ENCODE assay signal across 1 cellular context in genomic region chr22:30566125-30566524, GRCh38.
TF ChIP-seq lines count a peak whose summit lies in the region.

No MANE protein-coding gene starts in this region.

TF ChIP-seq in HepG2, 621 proteins besides CTCF, POLR2A, EP300 and RAD21 (continued from another document):
- TF ChIP-seq ZNF331 (CRISPR knock-in tag; IDR thresholded peaks at IDR 0.05) (peak; percentile 27; the same call in 1 of the 2 replicates), ZNF549 (CRISPR knock-in tag; IDR thresholded peaks at IDR 0.05) (peak; percentile 98), HNF4G (IDR thresholded peaks at IDR 0.05; ENCODE audit: borderline replicate concordance, low read depth, low read length) (peak; percentile 73), HNF4G (CRISPR knock-in tag; IDR thresholded peaks at IDR 0.05; ENCODE audit: borderline replicate concordance, low read depth) (peak; percentile 69), BHLHE40 (IDR thresholded peaks at IDR 0.05; ENCODE audit: low read length) (peak; percentile 63), PRPF4 (IDR thresholded peaks at IDR 0.05; ENCODE audit: low read depth, low read length, poor library complexity, severe bottlenecking) (no peak), DPF2 (CRISPR knock-in tag; IDR thresholded peaks at IDR 0.05; ENCODE audit: borderline replicate concordance, low read depth) (no peak), ZNF292 (CRISPR knock-in tag; IDR thresholded peaks at IDR 0.05; ENCODE audit: borderline replicate concordance, low read depth) (peak; percentile 56; the same call in 1 of the 2 replicates), SALL1 (CRISPR knock-in tag; IDR thresholded peaks at IDR 0.05) (peak; percentile 32; the same call in 1 of the 2 replicates), CBFB (CRISPR knock-in tag; IDR thresholded peaks at IDR 0.05) (0 out of 2 replicates have a peak, but pooled peaks have one; percentile 22), JUND (CRISPR knock-in tag; IDR thresholded peaks at IDR 0.05) (no peak), HDAC2 (CRISPR knock-in tag; IDR thresholded peaks at IDR 0.05) (peak; percentile 43; the same call in 1 of the 2 replicates), SP5 (CRISPR knock-in tag; IDR thresholded peaks at IDR 0.05; ENCODE audit: borderline replicate concordance, low read depth) (peak; percentile 61; the same call in 1 of the 2 replicates)
- TF ChIP-seq, protein P1, sequence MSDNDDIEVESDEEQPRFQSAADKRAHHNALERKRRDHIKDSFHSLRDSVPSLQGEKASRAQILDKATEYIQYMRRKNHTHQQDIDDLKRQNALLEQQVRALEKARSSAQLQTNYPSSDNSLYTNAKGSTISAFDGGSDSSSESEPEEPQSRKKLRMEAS (IDR thresholded peaks at IDR 0.05): no peak
- TF ChIP-seq, protein P2, sequence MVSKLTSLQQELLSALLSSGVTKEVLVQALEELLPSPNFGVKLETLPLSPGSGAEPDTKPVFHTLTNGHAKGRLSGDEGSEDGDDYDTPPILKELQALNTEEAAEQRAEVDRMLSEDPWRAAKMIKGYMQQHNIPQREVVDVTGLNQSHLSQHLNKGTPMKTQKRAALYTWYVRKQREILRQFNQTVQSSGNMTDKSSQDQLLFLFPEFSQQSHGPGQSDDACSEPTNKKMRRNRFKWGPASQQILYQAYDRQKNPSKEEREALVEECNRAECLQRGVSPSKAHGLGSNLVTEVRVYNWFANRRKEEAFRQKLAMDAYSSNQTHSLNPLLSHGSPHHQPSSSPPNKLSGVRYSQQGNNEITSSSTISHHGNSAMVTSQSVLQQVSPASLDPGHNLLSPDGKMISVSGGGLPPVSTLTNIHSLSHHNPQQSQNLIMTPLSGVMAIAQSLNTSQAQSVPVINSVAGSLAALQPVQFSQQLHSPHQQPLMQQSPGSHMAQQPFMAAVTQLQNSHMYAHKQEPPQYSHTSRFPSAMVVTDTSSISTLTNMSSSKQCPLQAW (CRISPR knock-in tag; IDR thresholded peaks at IDR 0.05): peak; percentile 66
- TF ChIP-seq, protein P3, sequence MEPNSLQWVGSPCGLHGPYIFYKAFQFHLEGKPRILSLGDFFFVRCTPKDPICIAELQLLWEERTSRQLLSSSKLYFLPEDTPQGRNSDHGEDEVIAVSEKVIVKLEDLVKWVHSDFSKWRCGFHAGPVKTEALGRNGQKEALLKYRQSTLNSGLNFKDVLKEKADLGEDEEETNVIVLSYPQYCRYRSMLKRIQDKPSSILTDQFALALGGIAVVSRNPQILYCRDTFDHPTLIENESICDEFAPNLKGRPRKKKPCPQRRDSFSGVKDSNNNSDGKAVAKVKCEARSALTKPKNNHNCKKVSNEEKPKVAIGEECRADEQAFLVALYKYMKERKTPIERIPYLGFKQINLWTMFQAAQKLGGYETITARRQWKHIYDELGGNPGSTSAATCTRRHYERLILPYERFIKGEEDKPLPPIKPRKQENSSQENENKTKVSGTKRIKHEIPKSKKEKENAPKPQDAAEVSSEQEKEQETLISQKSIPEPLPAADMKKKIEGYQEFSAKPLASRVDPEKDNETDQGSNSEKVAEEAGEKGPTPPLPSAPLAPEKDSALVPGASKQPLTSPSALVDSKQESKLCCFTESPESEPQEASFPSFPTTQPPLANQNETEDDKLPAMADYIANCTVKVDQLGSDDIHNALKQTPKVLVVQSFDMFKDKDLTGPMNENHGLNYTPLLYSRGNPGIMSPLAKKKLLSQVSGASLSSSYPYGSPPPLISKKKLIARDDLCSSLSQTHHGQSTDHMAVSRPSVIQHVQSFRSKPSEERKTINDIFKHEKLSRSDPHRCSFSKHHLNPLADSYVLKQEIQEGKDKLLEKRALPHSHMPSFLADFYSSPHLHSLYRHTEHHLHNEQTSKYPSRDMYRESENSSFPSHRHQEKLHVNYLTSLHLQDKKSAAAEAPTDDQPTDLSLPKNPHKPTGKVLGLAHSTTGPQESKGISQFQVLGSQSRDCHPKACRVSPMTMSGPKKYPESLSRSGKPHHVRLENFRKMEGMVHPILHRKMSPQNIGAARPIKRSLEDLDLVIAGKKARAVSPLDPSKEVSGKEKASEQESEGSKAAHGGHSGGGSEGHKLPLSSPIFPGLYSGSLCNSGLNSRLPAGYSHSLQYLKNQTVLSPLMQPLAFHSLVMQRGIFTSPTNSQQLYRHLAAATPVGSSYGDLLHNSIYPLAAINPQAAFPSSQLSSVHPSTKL (CRISPR knock-in tag; IDR thresholded peaks at IDR 0.05): 0 out of 2 replicates have a peak, but pooled peaks have one; percentile 33
- TF ChIP-seq, protein P4, sequence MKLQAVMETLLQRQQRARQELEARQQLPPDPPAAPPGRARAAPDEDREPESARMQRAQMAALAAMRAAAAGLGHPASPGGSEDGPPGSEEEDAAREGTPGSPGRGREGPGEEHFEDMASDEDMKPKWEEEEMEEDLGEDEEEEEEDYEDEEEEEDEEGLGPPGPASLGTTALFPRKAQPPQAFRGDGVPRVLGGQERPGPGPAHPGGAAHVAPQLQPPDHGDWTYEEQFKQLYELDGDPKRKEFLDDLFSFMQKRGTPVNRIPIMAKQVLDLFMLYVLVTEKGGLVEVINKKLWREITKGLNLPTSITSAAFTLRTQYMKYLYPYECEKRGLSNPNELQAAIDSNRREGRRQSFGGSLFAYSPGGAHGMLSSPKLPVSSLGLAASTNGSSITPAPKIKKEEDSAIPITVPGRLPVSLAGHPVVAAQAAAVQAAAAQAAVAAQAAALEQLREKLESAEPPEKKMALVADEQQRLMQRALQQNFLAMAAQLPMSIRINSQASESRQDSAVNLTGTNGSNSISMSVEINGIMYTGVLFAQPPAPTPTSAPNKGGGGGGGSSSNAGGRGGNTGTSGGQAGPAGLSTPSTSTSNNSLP (IDR thresholded peaks at IDR 0.05; ENCODE audit: low read depth, low read length): peak; percentile 66; the same call in 1 of the 2 replicates
